Comparison of ENCODE assay signal across 8 cellular contexts in genomic region chr16:12455287-12455798, GRCh38.
DNase-seq lines count a peak whose midpoint lies in the region; ATAC-seq and TF ChIP-seq lines count a peak whose summit lies in the region.

No MANE protein-coding gene starts in this region.

- intact Hi-C loops in HCT116 (cut with micrococcal nuclease): loop anchor here (1.0 to 10.0 kb wide), 6 partner anchors 117 to 1439 kb away; no protein-coding TSS in a partner anchor

- H3K9me3 ChIP-seq in HCT116 (ENCODE audit: control insufficient read depth in 1 of 2, insufficient read depth in 1 of 2, low read depth in 1 of 2, low read length in 2 of 2) (no peaks in the 10 kb centered on the region), gastroesophageal sphincter (peaks cover 0 to 9% (median 0%) of the 10 kb centered on the region in 3 donors), neutrophil (no peaks in the 10 kb centered on the region)

- H3K4me1 ChIP-seq in HCT116 (ENCODE audit: control insufficient read depth in 1 of 2, insufficient read depth in 2 of 2, low read length in 2 of 2) (no peaks in the 10 kb centered on the region), gastroesophageal sphincter (peaks cover 0 to 9% (median 0%) of the 10 kb centered on the region in 3 donors), neutrophil (ENCODE audit: control insufficient read depth in 1 of 2, insufficient read depth in 1 of 2, low read depth in 1 of 2, low read length in 1 of 2) (peaks cover 28 to 37% of the 10 kb centered on the region in 2 experiments)

- WGBS in gastroesophageal sphincter (ENCODE audit: low coverage in 1 of 2), 2 donors: 39 to 42% methylated on average over 8 to 9 of the region's 9 CpGs

- peak; percentile 85 for TF ChIP-seq RAD21 in HCT116 (IDR thresholded peaks at IDR 0.05; ENCODE audit: low read depth)

- DNase-seq in BJ (ENCODE audit: low read depth) (no peak), HCT116 (ENCODE audit: low read depth, low spot score) (peak; percentile 6), NCI-H82 (lab: John Stamatoyannopoulos, UW) (peak; percentile 81)
- peak; percentile 66 for DNase-seq in activated T-cell treated with anti-CD3 and anti-CD28 coated beads, Interleukin-2, amount 50 U/mL, for 24 hours

- peaks cover 4% of the 10 kb centered on the region for H3K36me3 Mint-ChIP-seq in activated T-cell treated with anti-CD3 and anti-CD28 coated beads, Interleukin-2, amount 50 U/mL, for 24 hours (ENCODE audit: low read depth)

- TF ChIP-seq EP300 in gastroesophageal sphincter (IDR thresholded peaks at IDR 0.05): no peak

- BruUV-seq in HCT116 (replicated peaks; lab: Mats Ljungman, UMichigan): no TSS peak

- TF ChIP-seq POLR2A in HCT116 (IDR thresholded peaks at IDR 0.05; ENCODE audit: borderline replicate concordance, extremely low read depth, insufficient read depth, insufficient read length) (no peak), gastroesophageal sphincter (IDR thresholded peaks at IDR 0.05) (no peak)

- RAD21 ChIA-PET in HCT116 (lab: Charles Lee; ENCODE audit: low non-redundant PET in 1 of 2, low total read pairs in 2 of 2, uncharacterized antibody in 2 of 2, unreplicated experiment in 2 of 2): no interaction called here

- no peaks in the 10 kb centered on the region for H3K79me2 ChIP-seq in HCT116 (ENCODE audit: insufficient read depth, low read length)

- no peak overlapping the region for H3K9ac ChIP-seq in HCT116 (ENCODE audit: low read length)

- peaks cover 27% of the 10 kb centered on the region for H3K4me1 Mint-ChIP-seq in activated T-cell treated with anti-CD3 and anti-CD28 coated beads, Interleukin-2, amount 50 U/mL, for 24 hours (ENCODE audit: low read depth)

- POLR2A ChIA-PET in BJ (lab: Charles Lee): no interaction called here
- POLR2A ChIA-PET in HCT116 (lab: Charles Lee): no interaction called here

- H3K27ac ChIP-seq in HCT116 (ENCODE audit: low read depth, low read length): no peak overlapping the region
- no peak overlapping the region for H3K27ac ChIP-seq in gastroesophageal sphincter
- peak overlapping the region; percentile 5 for H3K27ac ChIP-seq in neutrophil

- H3K27me3 ChIP-seq in BJ (ENCODE audit: control insufficient read depth, insufficient read depth, low read length) (no peaks in the 10 kb centered on the region), HCT116 (ENCODE audit: insufficient read depth, low read length) (no peaks in the 10 kb centered on the region), gastroesophageal sphincter (no peaks in the 10 kb centered on the region), neutrophil (no peaks in the 10 kb centered on the region)

- peak; percentile 95 for TF ChIP-seq CTCF in BJ (IDR thresholded peaks at IDR 0.05; ENCODE audit: insufficient read depth, low read depth, low read length)
- peak; percentile 65 to 93 (median 87); a peak in 5 of 6 replicates for TF ChIP-seq CTCF in HCT116 (IDR thresholded peaks at IDR 0.05 in 2 of 3, conservative IDR thresholded peaks at IDR 0.05 in 1 of 3; ENCODE audit: borderline replicate concordance in 1 of 3, insufficient read depth in 1 of 3, low read depth in 2 of 3, low read length in 2 of 3)
- peak in 3 of 4 experiments; percentile 47 to 79 (median 65) for TF ChIP-seq CTCF in gastroesophageal sphincter (IDR thresholded peaks at IDR 0.05)
- peak; percentile 90 for TF ChIP-seq CTCF in neutrophil (IDR thresholded peaks at IDR 0.05)

- no peaks in the 10 kb centered on the region for H3K27me3 Mint-ChIP-seq in activated T-cell treated with anti-CD3 and anti-CD28 coated beads, Interleukin-2, amount 50 U/mL, for 24 hours

- H3K36me3 ChIP-seq in BJ (ENCODE audit: control insufficient read depth, insufficient read depth, low read length) (no peaks in the 10 kb centered on the region), HCT116 (ENCODE audit: control insufficient read depth in 1 of 2, insufficient read depth in 2 of 2, low read length in 2 of 2) (no peaks in the 10 kb centered on the region), gastroesophageal sphincter (no peaks in the 10 kb centered on the region), neutrophil (no peaks in the 10 kb centered on the region)

- no peaks in the 10 kb centered on the region for H4K20me1 ChIP-seq in HCT116 (ENCODE audit: insufficient read depth)

- CTCF ChIA-PET in BJ (lab: Yijun Ruan, JAX): interaction anchor here (0.6 to 2.0 kb wide), 21 partner anchors 9 to 1091 kb away, joined by 3 to 11 read pairs (median 4); no protein-coding TSS in a partner anchor
- CTCF ChIA-PET in HCT116 (lab: Charles Lee): interaction anchor here (0.7 kb wide), 1 partner anchor 13 kb away, joined by 3 read pairs; no protein-coding TSS in a partner anchor

- ATAC-seq in HCT116 (peak; percentile 99), gastroesophageal sphincter (no peak), HG02973 (IDR thresholded peaks at IDR 0.05; ENCODE audit: unreplicated experiment) (no peak), HG02678 (IDR thresholded peaks at IDR 0.05; ENCODE audit: unreplicated experiment) (no peak)

- no peaks in the 10 kb centered on the region for H3K9me2 ChIP-seq in HCT116 (ENCODE audit: insufficient read depth)

- H3K4me3 Mint-ChIP-seq in activated T-cell treated with anti-CD3 and anti-CD28 coated beads, Interleukin-2, amount 50 U/mL, for 24 hours: no peak overlapping the region

- H3K27ac Mint-ChIP-seq in activated T-cell treated with anti-CD3 and anti-CD28 coated beads, Interleukin-2, amount 50 U/mL, for 24 hours: no peak overlapping the region

- H3K4me3 ChIP-seq in BJ (ENCODE audit: low read depth, low read length) (no peak overlapping the region), HCT116 (replicated peaks in 1 of 2; ENCODE audit: low read depth in 1 of 2, low read length in 2 of 2) (no peak overlapping the region), gastroesophageal sphincter (no peak overlapping the region), neutrophil (ENCODE audit: low read depth in 1 of 2, low read length in 1 of 2) (no peak overlapping the region)

- H3K4me2 ChIP-seq in HCT116 (ENCODE audit: low read length): no peak overlapping the region

- no peak overlapping the region for H2AFZ ChIP-seq in HCT116 (ENCODE audit: low read depth, low read length, poor library complexity, severe bottlenecking)

- H3K9me3 Mint-ChIP-seq in activated T-cell treated with anti-CD3 and anti-CD28 coated beads, Interleukin-2, amount 50 U/mL, for 24 hours: peaks cover 4% of the 10 kb centered on the region

TF ChIP-seq in HCT116, 20 proteins besides CTCF, POLR2A, EP300 and RAD21 (continues in another document):
- TF ChIP-seq SIN3A (IDR thresholded peaks at IDR 0.05; ENCODE audit: low read depth): no peak
- no peak for TF ChIP-seq ELF1 (IDR thresholded peaks at IDR 0.05; ENCODE audit: borderline replicate concordance, low read depth)
- TF ChIP-seq FOSL1 (IDR thresholded peaks at IDR 0.05; ENCODE audit: low read depth): no peak
- no peak for TF ChIP-seq CBX3 (IDR thresholded peaks at IDR 0.05; ENCODE audit: low read depth)
- no peak for TF ChIP-seq SRF (IDR thresholded peaks at IDR 0.05; ENCODE audit: low read depth)
- no peak for TF ChIP-seq CEBPB (IDR thresholded peaks at IDR 0.05; ENCODE audit: low read depth)
- TF ChIP-seq, protein P1, sequence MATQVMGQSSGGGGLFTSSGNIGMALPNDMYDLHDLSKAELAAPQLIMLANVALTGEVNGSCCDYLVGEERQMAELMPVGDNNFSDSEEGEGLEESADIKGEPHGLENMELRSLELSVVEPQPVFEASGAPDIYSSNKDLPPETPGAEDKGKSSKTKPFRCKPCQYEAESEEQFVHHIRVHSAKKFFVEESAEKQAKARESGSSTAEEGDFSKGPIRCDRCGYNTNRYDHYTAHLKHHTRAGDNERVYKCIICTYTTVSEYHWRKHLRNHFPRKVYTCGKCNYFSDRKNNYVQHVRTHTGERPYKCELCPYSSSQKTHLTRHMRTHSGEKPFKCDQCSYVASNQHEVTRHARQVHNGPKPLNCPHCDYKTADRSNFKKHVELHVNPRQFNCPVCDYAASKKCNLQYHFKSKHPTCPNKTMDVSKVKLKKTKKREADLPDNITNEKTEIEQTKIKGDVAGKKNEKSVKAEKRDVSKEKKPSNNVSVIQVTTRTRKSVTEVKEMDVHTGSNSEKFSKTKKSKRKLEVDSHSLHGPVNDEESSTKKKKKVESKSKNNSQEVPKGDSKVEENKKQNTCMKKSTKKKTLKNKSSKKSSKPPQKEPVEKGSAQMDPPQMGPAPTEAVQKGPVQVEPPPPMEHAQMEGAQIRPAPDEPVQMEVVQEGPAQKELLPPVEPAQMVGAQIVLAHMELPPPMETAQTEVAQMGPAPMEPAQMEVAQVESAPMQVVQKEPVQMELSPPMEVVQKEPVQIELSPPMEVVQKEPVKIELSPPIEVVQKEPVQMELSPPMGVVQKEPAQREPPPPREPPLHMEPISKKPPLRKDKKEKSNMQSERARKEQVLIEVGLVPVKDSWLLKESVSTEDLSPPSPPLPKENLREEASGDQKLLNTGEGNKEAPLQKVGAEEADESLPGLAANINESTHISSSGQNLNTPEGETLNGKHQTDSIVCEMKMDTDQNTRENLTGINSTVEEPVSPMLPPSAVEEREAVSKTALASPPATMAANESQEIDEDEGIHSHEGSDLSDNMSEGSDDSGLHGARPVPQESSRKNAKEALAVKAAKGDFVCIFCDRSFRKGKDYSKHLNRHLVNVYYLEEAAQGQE (IDR thresholded peaks at IDR 0.05; ENCODE audit: low read depth): no peak
- no peak for TF ChIP-seq YY1 (IDR thresholded peaks at IDR 0.05; ENCODE audit: extremely low read depth, insufficient replicate concordance, low read depth, low read length)
- no peak for TF ChIP-seq TCF7L2 (IDR thresholded peaks at IDR 0.05; ENCODE audit: borderline replicate concordance, extremely low read depth, insufficient read depth, insufficient read length)
- no peak for TF ChIP-seq EZH2 (IDR thresholded peaks at IDR 0.05)
- TF ChIP-seq POLR2AphosphoS5 (IDR thresholded peaks at IDR 0.05; ENCODE audit: low read depth, low read length): no peak
- TF ChIP-seq EZH2phosphoT487 (IDR thresholded peaks at IDR 0.05; ENCODE audit: borderline replicate concordance): no peak
- TF ChIP-seq ZBTB33 (IDR thresholded peaks at IDR 0.05; ENCODE audit: extremely low read depth, insufficient replicate concordance, low read length): no peak
- no peak for TF ChIP-seq ZFX (IDR thresholded peaks at IDR 0.05)
